ENCODE assay signal across 21 cellular contexts in the genomic region with DNA sequence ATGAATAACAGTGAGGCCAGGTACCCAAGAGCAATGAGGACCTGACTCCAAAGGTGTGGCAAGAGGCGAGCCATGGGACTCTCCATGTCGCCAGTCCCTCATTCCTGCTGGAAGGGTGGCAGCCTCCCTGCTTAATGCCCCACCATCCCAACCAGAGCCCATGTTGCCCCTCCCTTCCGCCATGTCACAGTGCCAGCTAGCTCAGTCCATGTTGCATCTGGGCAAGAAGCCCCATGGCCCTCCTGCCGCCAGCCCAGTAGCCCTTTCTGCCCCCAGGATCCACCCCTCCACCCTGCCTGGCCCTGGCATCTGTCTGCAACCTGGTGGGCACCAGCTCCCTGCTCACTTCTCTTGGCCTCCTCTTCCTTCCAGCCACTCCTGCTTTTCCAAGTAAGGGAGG. TPM values are rescaled to one million over a fixed set of nuclear protein-coding genes. Genes with fewer than 3 reads are reported as not detected.
DNase-seq lines count a peak whose midpoint lies in the region; ATAC-seq, FAIRE-seq and TF ChIP-seq lines count a peak whose summit lies in the region.
"Had no signal": no experiment of that assay in that cellular context is flagged by ENCODE, and none has a peak within 500 bp of the region (broad histone marks: within the 10 kb centered on the region; RNA-seq: fewer than 3 reads in every experiment).

No MANE protein-coding gene starts in this region.

- no peak overlapping the region for H4K8ac ChIP-seq in H1 (ENCODE audit: extremely low read depth, insufficient read depth, low read length)
- H4K8ac ChIP-seq in neuronal stem cell (ENCODE audit: low read depth, low read length), result no peak overlapping the region

- H3K23me2 ChIP-seq in H1 (ENCODE audit: low read depth, low read length), result peaks cover 10% of the 10 kb centered on the region

- CTCF ChIA-PET in H1 (lab: Charles Lee; ENCODE audit: partially characterized antibody), result interaction anchor here (0.8 to 13.7 kb wide), 12 partner anchors 7 to 121 kb away, joined by 3 to 293 read pairs (median 42); a partner anchor contains a TSS

- H2AK5ac ChIP-seq in H1 (ENCODE audit: low read depth, low read length), result peak overlapping the region; percentile 24; the same call in 1 of the 2 replicates
- peak overlapping the region; percentile 27 for H2AK5ac ChIP-seq in neuronal stem cell (ENCODE audit: low read depth, low read length)

- ATAC-seq in Right ventricle myocardium superior (ENCODE audit: poor library complexity) (no peak), upper lobe of right lung (no peak), aorta (ENCODE audit: low FRiP score) (no peak)
- ATAC-seq: GM12878 had no signal

- DNase-seq in right atrium auricular region (ENCODE audit: low spot score) (no peak), Right ventricle myocardium superior (no peak), H1 (ENCODE audit: low read depth in 1 of 2, low spot score in 2 of 2) (no peak), neuronal stem cell (ENCODE audit: low spot score) (no peak), upper lobe of right lung (peak; percentile 40), aorta (no peak), NCI-H1694 treated with DMSO at 0.1 percent for 48 hours (lab: John Stamatoyannopoulos, UW) (no peak)
- DNase-seq: ACHN; BE2C; C1 segment of cervical spinal cord; CD4-positive, CD25-positive, alpha-beta regulatory T cell; COR-L47; DMS 273 treated with DMSO at 0.1 percent for 48 hours; DMS53; DND-41; EL; GOT3; H9 had no signal

- H3K56ac ChIP-seq in H1 (replicated peaks; ENCODE audit: insufficient read length, low read depth, low read length), result no peak overlapping the region

- H3K79me1 ChIP-seq in H1 (ENCODE audit: low read depth, low read length), result no peaks in the 10 kb centered on the region
- no peaks in the 10 kb centered on the region for H3K79me1 ChIP-seq in neuronal stem cell (ENCODE audit: low read depth, low read length)

- H2BK20ac ChIP-seq in H1 (ENCODE audit: low read length), result no peak overlapping the region

- H2BK12ac ChIP-seq in H1 (ENCODE audit: low read depth, low read length) (no peak overlapping the region), neuronal stem cell (ENCODE audit: low read length) (no peak overlapping the region)

- no peak for FAIRE-seq in H1 (lab: Jason Lieb, UNC)
- FAIRE-seq: A204.1, GM12878, HTR-8/SVneo had no signal

- no peak overlapping the region for H4K5ac ChIP-seq in H1 (ENCODE audit: insufficient read length, low read depth, low read length)

- H3K4me1 ChIP-seq in right atrium auricular region, result peaks cover 0 to 70% of the 10 kb centered on the region in 2 donors
- peaks cover 3 to 22% (median 14%) of the 10 kb centered on the region in 4 experiments for H3K4me1 ChIP-seq in H1 (replicated peaks in 1 of 4; ENCODE audit: control insufficient read depth in 3 of 4, insufficient read depth in 4 of 4, low read length in 3 of 4)
- peaks cover 15 to 21% of the 10 kb centered on the region in 2 donors for H3K4me1 ChIP-seq in neuronal stem cell (ENCODE audit: control insufficient read depth in 2 of 2, insufficient read depth in 1 of 2, low read depth in 1 of 2, low read length in 2 of 2)
- H3K4me1 ChIP-seq in upper lobe of right lung, result peaks cover 35% of the 10 kb centered on the region
- no peaks in the 10 kb centered on the region for H3K4me1 ChIP-seq in aorta (ENCODE audit: control insufficient read depth in 1 of 2, insufficient read depth in 2 of 2, low read length in 2 of 2)

- H3K18ac ChIP-seq in H1 (ENCODE audit: extremely low read depth, low read length), result no peak overlapping the region
- H3K18ac ChIP-seq in neuronal stem cell (ENCODE audit: low read length), result peak overlapping the region; percentile 54

- H3K4ac ChIP-seq in H1 (replicated peaks; ENCODE audit: insufficient read length, low read depth, low read length), result no peak overlapping the region
- no peak overlapping the region for H3K4ac ChIP-seq in neuronal stem cell (ENCODE audit: low read length)

- peaks cover 0 to 2% of the 10 kb centered on the region in 2 experiments for H4K20me1 ChIP-seq in H1 (replicated peaks in 1 of 2; ENCODE audit: control insufficient read depth in 1 of 2, insufficient read depth in 2 of 2, low read length in 2 of 2)

- intact Hi-C loops in Right ventricle myocardium superior (cut with DNase I) (loop anchor here (5.0 kb wide), 1 partner anchor 78 kb away; no protein-coding TSS in a partner anchor), upper lobe of right lung (cut with DNase I) (loop anchor here (5.0 kb wide), 1 partner anchor 78 kb away; no protein-coding TSS in a partner anchor), aorta (cut with DNase I) (loop anchor here in 1 of 2 donors (5.0 kb wide), 1 partner anchor 58 kb away; no protein-coding TSS in a partner anchor)

- no peak overlapping the region; the same call in 1 of the 2 replicates for H2BK5ac ChIP-seq in H1 (ENCODE audit: low read depth, low read length)
- H2BK5ac ChIP-seq in neuronal stem cell (ENCODE audit: low read length), result peak overlapping the region; percentile 57

- no peak overlapping the region for H4K91ac ChIP-seq in H1 (replicated peaks; ENCODE audit: insufficient read length, low read length)
- no peak overlapping the region for H4K91ac ChIP-seq in neuronal stem cell (ENCODE audit: low read depth, low read length, poor library complexity)

- TF ChIP-seq EP300 in H1 (IDR thresholded peaks at IDR 0.05; ENCODE audit: borderline replicate concordance in 1 of 2, low read depth in 2 of 2, low read length in 2 of 2), result no peak

- peak overlapping the region in 1 of 2 donors; percentile 2 for H3K4me3 ChIP-seq in right atrium auricular region
- no peak overlapping the region for H3K4me3 ChIP-seq in H1 (ENCODE audit: extremely low read depth in 1 of 4, insufficient read depth in 2 of 4, low read depth in 3 of 4, low read length in 4 of 4)
- no peak overlapping the region for H3K4me3 ChIP-seq in neuronal stem cell (ENCODE audit: low read length in 2 of 2)
- H3K4me3 ChIP-seq in upper lobe of right lung, result no peak overlapping the region
- H3K4me3 ChIP-seq in aorta (ENCODE audit: low read length in 2 of 2), result no peak overlapping the region
- H3K4me3 ChIP-seq: GM12878 had no signal

- no peaks in the 10 kb centered on the region for H3K9me3 ChIP-seq in right atrium auricular region
- no peaks in the 10 kb centered on the region for H3K9me3 ChIP-seq in H1 (ENCODE audit: insufficient read depth in 2 of 2, low read depth in 1 of 2, low read length in 1 of 2)
- no peaks in the 10 kb centered on the region for H3K9me3 ChIP-seq in neuronal stem cell (replicated peaks in 1 of 2; ENCODE audit: control insufficient read depth in 2 of 2, insufficient read depth in 1 of 2, low read depth in 1 of 2, low read length in 2 of 2)
- no peaks in the 10 kb centered on the region for H3K9me3 ChIP-seq in upper lobe of right lung
- H3K9me3 ChIP-seq in aorta (ENCODE audit: control insufficient read depth, low read length), result no peaks in the 10 kb centered on the region
- H3K9me3 ChIP-seq: BE2C had no signal

- TF ChIP-seq CTCF in right atrium auricular region (IDR thresholded peaks at IDR 0.05), result no peak
- no peak for TF ChIP-seq CTCF in H1 (IDR thresholded peaks at IDR 0.05; ENCODE audit: control extremely low read depth in 1 of 3, insufficient read depth in 1 of 3, low read depth in 1 of 3, low read length in 3 of 3)
- no peak for TF ChIP-seq CTCF in upper lobe of right lung (IDR thresholded peaks at IDR 0.05)

- H3K9ac ChIP-seq in H1 (replicated peaks in 1 of 4; ENCODE audit: extremely low read depth in 1 of 4, low read depth in 3 of 4, low read length in 3 of 4) (no peak overlapping the region), neuronal stem cell (ENCODE audit: low read depth, low read length, poor library complexity) (no peak overlapping the region)

- no peak for TF ChIP-seq RAD21 in H1 (IDR thresholded peaks at IDR 0.05 in 1 of 2, conservative IDR thresholded peaks at IDR 0.05 in 1 of 2; ENCODE audit: low read depth in 2 of 2, low read length in 2 of 2)

- H3K23ac ChIP-seq in H1 (ENCODE audit: insufficient read length) (no peak overlapping the region), neuronal stem cell (ENCODE audit: low read depth, low read length, poor library complexity) (no peak overlapping the region)

- H2BK120ac ChIP-seq in H1 (replicated peaks; ENCODE audit: low read depth, low read length) (no peak overlapping the region), neuronal stem cell (ENCODE audit: low read depth, low read length) (no peak overlapping the region)

- H3K27me3 ChIP-seq in right atrium auricular region (no peaks in the 10 kb centered on the region), H1 (replicated peaks in 1 of 4; ENCODE audit: control insufficient read depth in 3 of 4, extremely low read depth in 1 of 4, insufficient read depth in 3 of 4, low read length in 3 of 4) (peaks cover 6 to 25% (median 14%) of the 10 kb centered on the region in 4 experiments), neuronal stem cell (ENCODE audit: control insufficient read depth in 3 of 3, insufficient read depth in 3 of 3, low read depth in 1 of 3, low read length in 3 of 3) (peaks cover 4 to 11% (median 7%) of the 10 kb centered on the region in 3 experiments), upper lobe of right lung (no peaks in the 10 kb centered on the region), aorta (ENCODE audit: control insufficient read depth in 1 of 2, insufficient read depth in 2 of 2, low read length in 1 of 2) (no peaks in the 10 kb centered on the region)
- H3K27me3 ChIP-seq: BE2C had no signal

- H2BK15ac ChIP-seq in H1 (ENCODE audit: low read length) (no peak overlapping the region), neuronal stem cell (ENCODE audit: low read length) (no peak overlapping the region)

- no peak overlapping the region for H3K14ac ChIP-seq in H1 (ENCODE audit: insufficient read length)
- no peak overlapping the region for H3K14ac ChIP-seq in neuronal stem cell (ENCODE audit: low read length)

- H3K27ac ChIP-seq in right atrium auricular region (peak overlapping the region; percentile 85 to 91), H1 (ENCODE audit: low read depth, low read length) (no peak overlapping the region), neuronal stem cell (replicated peaks; ENCODE audit: low read length) (no peak overlapping the region), upper lobe of right lung (no peak overlapping the region), aorta (ENCODE audit: low read depth in 1 of 2, low read length in 2 of 2) (no peak overlapping the region)

- H3K36me3 ChIP-seq in right atrium auricular region, result peaks cover 13% of the 10 kb centered on the region
- H3K36me3 ChIP-seq in H1 (ENCODE audit: control insufficient read depth in 2 of 4, insufficient read depth in 4 of 4, low read length in 3 of 4), result no peaks in the 10 kb centered on the region
- H3K36me3 ChIP-seq in neuronal stem cell (replicated peaks in 1 of 2; ENCODE audit: control insufficient read depth in 2 of 2, insufficient read depth in 2 of 2, low read length in 2 of 2), result peaks cover 0 to 2% of the 10 kb centered on the region in 2 donors
- H3K36me3 ChIP-seq in upper lobe of right lung, result no peaks in the 10 kb centered on the region
- no peaks in the 10 kb centered on the region for H3K36me3 ChIP-seq in aorta (ENCODE audit: control insufficient read depth in 1 of 2, insufficient read depth in 2 of 2, low read length in 1 of 2)
- H3K36me3 ChIP-seq: BE2C had no signal

- 73% methylated on average over 4 of the region's 4 CpGs; no CpG with 5 or more reads in 1 of the 2 experiments for WGBS in H1 (ENCODE audit: extremely low coverage in 1 of 2, insufficient coverage in 1 of 2, insufficient read length in 1 of 2, insufficient replicate concordance in 2 of 2, low coverage in 1 of 2, low lambda C conversion rate in 2 of 2, missing lambda C conversion rate in 1 of 2), 2 experiments
- WGBS in neuronal stem cell (ENCODE audit: extremely low coverage in 2 of 2, insufficient read length in 2 of 2, insufficient replicate concordance in 1 of 2), 2 donors, result no CpG with 5 or more reads among the region's 4 CpGs
- 71 to 96% methylated on average over 4 of the region's 4 CpGs for WGBS in aorta, 2 donors

- no peak for TF ChIP-seq POLR2A in H1 (IDR thresholded peaks at IDR 0.05; ENCODE audit: control extremely low read depth in 1 of 2, low read depth in 2 of 2, low read length in 2 of 2)

- POLR2A ChIA-PET in H1 (lab: Charles Lee; ENCODE audit: partially characterized antibody), result interaction anchor here (1.3 kb wide), 1 partner anchor 30 kb away, joined by 3 read pairs; a partner anchor contains a TSS

- no peaks in the 10 kb centered on the region for H3K79me2 ChIP-seq in H1 (ENCODE audit: control insufficient read depth in 1 of 2, insufficient read depth in 2 of 2, low read length in 2 of 2)

- H3K4me2 ChIP-seq in H1 (ENCODE audit: insufficient read depth in 1 of 2, low read depth in 2 of 2, low read length in 2 of 2) (no peak overlapping the region), neuronal stem cell (ENCODE audit: insufficient read depth, low read length, poor library complexity, severe bottlenecking) (no peak overlapping the region)

- H2AFZ ChIP-seq in H1 (ENCODE audit: low read length) (no peak overlapping the region), neuronal stem cell (ENCODE audit: low read length) (no peak overlapping the region)

RNA-seq across cellular contexts. Expression of a gene that starts 6.0 kb away (rescaled TPM):
- total RNA-seq in right atrium auricular region (10 to 100 TPM; 36.7 to 47.4 TPM), Right ventricle myocardium superior (10.0 TPM), upper lobe of right lung (2.3 TPM), aorta (10 to 100 TPM in 1 of 2 donors, 1 to 10 TPM in 1; 7.9 to 13.1 TPM)
- 0.15 and 0.88 TPM in 2 replicates for total RNA-seq in H1 (2021; fragmentation: NEBNext Ultra II Directional; extraction: Animal tissue kit (Norgen Biotek cat#: 25700))
- polyA plus RNA-seq in H1 (2011; rRNA removed) (1.8 and 2.3 TPM in 2 replicates), aorta (under 1 TPM in 1 of 2 donors, not detected in 1; 0.20 TPM)
- polyA plus RNA-seq in H1 (2011; cell fraction: cytosol; rRNA removed), result 0.76 TPM
- polyA plus RNA-seq in H1 (2011; cell fraction: nucleus; rRNA removed), result 2.7 TPM
- 0.30 to 0.96 TPM (median 0.65 TPM) in 4 replicates for polyA plus RNA-seq in H1 (2012, experiment 1 of 2)
- polyA plus RNA-seq in H1 (2012, experiment 2 of 2), result 0.51 TPM
- 0.24 TPM for polyA plus RNA-seq in H1 (2013, experiment 1 of 2)
- polyA plus RNA-seq in H1 (2013, experiment 2 of 2), result 0.28 TPM
- polyA minus RNA-seq in H1 (2011; rRNA and poly(A)+ RNA removed), result 0.82 and 1.1 TPM in 2 replicates
- not detected for polyA minus RNA-seq in H1 (2011; cell fraction: cytosol; rRNA and poly(A)+ RNA removed)
- 1.9 TPM for polyA minus RNA-seq in H1 (2011; cell fraction: nucleus; rRNA and poly(A)+ RNA removed)
- polyA plus RNA-seq in neuronal stem cell (2013, experiment 1 of 2), result 1.1 TPM
- 1.3 TPM for polyA plus RNA-seq in neuronal stem cell (2013, experiment 2 of 2)

RNA-seq across cellular contexts. Expression of a gene that starts 29.4 kb away (rescaled TPM):
- 10 to 100 TPM; 41.1 to 53.7 TPM for total RNA-seq in right atrium auricular region
- total RNA-seq in Right ventricle myocardium superior, result 65.2 TPM
- total RNA-seq in H1 (2021; fragmentation: NEBNext Ultra II Directional; extraction: Animal tissue kit (Norgen Biotek cat#: 25700)), result 85.8 and 86.5 TPM in 2 replicates
- 52.7 and 83.7 TPM in 2 replicates for polyA plus RNA-seq in H1 (2011; rRNA removed)
- 63.0 TPM for polyA plus RNA-seq in H1 (2011; cell fraction: cytosol; rRNA removed)
- 27.8 TPM for polyA plus RNA-seq in H1 (2011; cell fraction: nucleus; rRNA removed)
- polyA plus RNA-seq in H1 (2012, experiment 1 of 2), result 54.8 to 70.5 TPM (median 64.5 TPM) in 4 replicates
- 18.4 TPM for polyA plus RNA-seq in H1 (2012, experiment 2 of 2)
- polyA plus RNA-seq in H1 (2013, experiment 1 of 2), result 70.1 TPM
- polyA plus RNA-seq in H1 (2013, experiment 2 of 2), result 75.7 TPM
- polyA minus RNA-seq in H1 (2011; rRNA and poly(A)+ RNA removed), result 78.4 and 100 TPM in 2 replicates
- 32.0 TPM for polyA minus RNA-seq in H1 (2011; cell fraction: cytosol; rRNA and poly(A)+ RNA removed)
- polyA minus RNA-seq in H1 (2011; cell fraction: nucleus; rRNA and poly(A)+ RNA removed), result 25.7 TPM
- polyA plus RNA-seq in neuronal stem cell (2013, experiment 1 of 2), result 66.5 TPM
- 66.9 TPM for polyA plus RNA-seq in neuronal stem cell (2013, experiment 2 of 2)
- total RNA-seq in upper lobe of right lung, result 15.7 TPM
- total RNA-seq in aorta, result 10 to 100 TPM; 12.0 to 13.4 TPM
- polyA plus RNA-seq in aorta, result 10 to 100 TPM in 1 of 2 donors, 1 to 10 TPM in 1; 9.6 to 33.7 TPM

RNA-seq across cellular contexts. Expression of a gene that starts 40.5 kb away (rescaled TPM):
- 10 to 100 TPM; 55.0 to 59.5 TPM for total RNA-seq in right atrium auricular region
- 73.2 TPM for total RNA-seq in Right ventricle myocardium superior
- 11.6 and 12.3 TPM in 2 replicates for total RNA-seq in H1 (2021; fragmentation: NEBNext Ultra II Directional; extraction: Animal tissue kit (Norgen Biotek cat#: 25700))
- polyA plus RNA-seq in H1 (2011; rRNA removed), result 4.5 and 4.6 TPM in 2 replicates
- polyA plus RNA-seq in H1 (2011; cell fraction: cytosol; rRNA removed), result 5.1 TPM
- 7.7 TPM for polyA plus RNA-seq in H1 (2011; cell fraction: nucleus; rRNA removed)
- polyA plus RNA-seq in H1 (2012, experiment 1 of 2), result 7.1 to 9.3 TPM (median 7.9 TPM) in 4 replicates
- 3.8 TPM for polyA plus RNA-seq in H1 (2012, experiment 2 of 2)
- 9.4 TPM for polyA plus RNA-seq in H1 (2013, experiment 1 of 2)
- 11.8 TPM for polyA plus RNA-seq in H1 (2013, experiment 2 of 2)
- polyA minus RNA-seq in H1 (2011; rRNA and poly(A)+ RNA removed), result 9.7 and 11.9 TPM in 2 replicates
- polyA minus RNA-seq in H1 (2011; cell fraction: cytosol; rRNA and poly(A)+ RNA removed), result 2.8 TPM
- polyA minus RNA-seq in H1 (2011; cell fraction: nucleus; rRNA and poly(A)+ RNA removed), result 3.7 TPM
- 14.6 TPM for polyA plus RNA-seq in neuronal stem cell (2013, experiment 1 of 2)
- polyA plus RNA-seq in neuronal stem cell (2013, experiment 2 of 2), result 14.4 TPM
- total RNA-seq in upper lobe of right lung, result 57.9 TPM
- 10 to 100 TPM; 56.9 to 59.7 TPM for total RNA-seq in aorta
- polyA plus RNA-seq in aorta, result 10 to 100 TPM; 16.7 to 22.8 TPM

Comparison
In these comparisons a context has a peak if more than half of its experiments do, and no peak if none do; other contexts are left out.
1. H3K27ac ChIP-seq: peak in right atrium auricular region (2 of 2); none in H1 (single experiment), neuronal stem cell (single experiment), upper lobe of right lung (single experiment) and aorta (0 of 2).